In genomic region chr18:61448316-61448715, GRCh38 we compare ENCODE assay signal across 11 cellular contexts.
DNase-seq lines count a peak whose midpoint lies in the region; ATAC-seq lines count a peak whose summit lies in the region.
"Had no signal": no experiment of that assay in that cellular context is flagged by ENCODE, and none has a peak within 500 bp of the region (broad histone marks: within the 10 kb centered on the region; RNA-seq: fewer than 3 reads in every experiment).

No MANE protein-coding gene starts in this region.

- H3K36me3 Mint-ChIP-seq in naive B cell: peaks cover 0 to 8% of the 10 kb centered on the region in 2 donors
- H3K36me3 Mint-ChIP-seq in activated CD8-positive, alpha-beta memory T cell treated with anti-CD3 and anti-CD28 coated beads, Interleukin-2, amount 10 ng/mL, durations not matched to agents 7 days and 5 days: no peaks in the 10 kb centered on the region
- no peaks in the 10 kb centered on the region for H3K36me3 Mint-ChIP-seq in naive thymus-derived CD4-positive, alpha-beta T cell

- no peak overlapping the region for H3K4me3 Mint-ChIP-seq in naive B cell
- no peak overlapping the region for H3K4me3 Mint-ChIP-seq in activated CD8-positive, alpha-beta memory T cell treated with anti-CD3 and anti-CD28 coated beads, Interleukin-2, amount 10 ng/mL, durations not matched to agents 7 days and 5 days
- no peak overlapping the region for H3K4me3 Mint-ChIP-seq in naive thymus-derived CD4-positive, alpha-beta T cell

- H3K4me1 Mint-ChIP-seq in naive B cell: peaks cover 12 to 15% (median 13%) of the 10 kb centered on the region in 3 donors
- H3K4me1 Mint-ChIP-seq in activated CD8-positive, alpha-beta memory T cell treated with anti-CD3 and anti-CD28 coated beads, Interleukin-2, amount 10 ng/mL, durations not matched to agents 7 days and 5 days: no peaks in the 10 kb centered on the region
- no peaks in the 10 kb centered on the region for H3K4me1 Mint-ChIP-seq in naive thymus-derived CD4-positive, alpha-beta T cell

- H3K9me3 ChIP-seq in naive thymus-derived CD4-positive, alpha-beta T cell (ENCODE audit: control insufficient read depth in 2 of 3, low read length in 3 of 3): no peaks in the 10 kb centered on the region
- H3K9me3 ChIP-seq: ascending aorta, right lobe of liver, tibial artery had no signal

- CTCF ChIA-PET in activated CD8-positive, alpha-beta memory T cell treated with anti-CD3 and anti-CD28 coated beads, Interleukin-2, amount 10 ng/mL, durations not matched to agents 7 days and 5 days (lab: Charles Lee): no interaction called here
- CTCF ChIA-PET in naive thymus-derived CD4-positive, alpha-beta T cell (lab: Charles Lee): no interaction called here

- H3K4me1 ChIP-seq in naive thymus-derived CD4-positive, alpha-beta T cell (ENCODE audit: control insufficient read depth in 2 of 2, insufficient read depth in 2 of 2, low read length in 2 of 2): no peaks in the 10 kb centered on the region
- H3K4me1 ChIP-seq: ascending aorta, right lobe of liver, tibial artery had no signal

- peaks cover 0 to 3% of the 10 kb centered on the region in 2 donors for H3K27me3 ChIP-seq in naive thymus-derived CD4-positive, alpha-beta T cell (ENCODE audit: control insufficient read depth in 2 of 2, insufficient read depth in 2 of 2, low read length in 2 of 2)
- H3K27me3 ChIP-seq: ascending aorta, right lobe of liver, tibial artery had no signal

- DNase-seq in naive B cell: peak; percentile 1
- DNase-seq in stimulated activated CD4-positive, alpha-beta T cell treated with anti-CD3 and anti-CD28 coated beads, Interleukin-12 subunit alpha, Interleukin-12 subunit beta, amount 100 ng/mL, for 4 hours: no peak
- no peak for DNase-seq in activated CD8-positive, alpha-beta memory T cell treated with anti-CD3 and anti-CD28 coated beads, Interleukin-2, amount 10 ng/mL, durations not matched to agents 7 days and 5 days
- DNase-seq in naive thymus-derived CD4-positive, alpha-beta T cell: no peak
- DNase-seq: NCI-H1436, right lobe of liver, tibial artery had no signal

- H3K4me3 ChIP-seq in naive thymus-derived CD4-positive, alpha-beta T cell (ENCODE audit: low read length): no peak overlapping the region
- H3K4me3 ChIP-seq: ascending aorta, right lobe of liver, tibial artery had no signal

- H3K36me3 ChIP-seq in naive thymus-derived CD4-positive, alpha-beta T cell (ENCODE audit: control insufficient read depth in 2 of 3, insufficient read depth in 3 of 3, low read length in 3 of 3): no peaks in the 10 kb centered on the region
- H3K36me3 ChIP-seq: ascending aorta, right lobe of liver, tibial artery had no signal

- ATAC-seq in GM19035 (IDR thresholded peaks at IDR 0.05; ENCODE audit: unreplicated experiment) (peak; percentile 62), GM21825 (IDR thresholded peaks at IDR 0.05; ENCODE audit: unreplicated experiment) (peak; percentile 92), HG03378 (IDR thresholded peaks at IDR 0.05; ENCODE audit: unreplicated experiment) (peak; percentile 97), naive B cell (ENCODE audit: low read depth in 2 of 2) (peak; percentile 89 to 94)
- no peak for ATAC-seq in activated CD8-positive, alpha-beta memory T cell treated with anti-CD3 and anti-CD28 coated beads, Interleukin-2, amount 10 ng/mL, durations not matched to agents 7 days and 5 days
- ATAC-seq in naive thymus-derived CD4-positive, alpha-beta T cell: no peak
- ATAC-seq: right lobe of liver had no signal

- peaks cover 0 to 11% (median 8%) of the 10 kb centered on the region in 3 donors for H3K27me3 Mint-ChIP-seq in naive B cell
- no peaks in the 10 kb centered on the region for H3K27me3 Mint-ChIP-seq in activated CD8-positive, alpha-beta memory T cell treated with anti-CD3 and anti-CD28 coated beads, Interleukin-2, amount 10 ng/mL, durations not matched to agents 7 days and 5 days
- peaks cover 0 to 16% (median 5%) of the 10 kb centered on the region in 5 donors for H3K27me3 Mint-ChIP-seq in naive thymus-derived CD4-positive, alpha-beta T cell

- no peak overlapping the region for H3K27ac ChIP-seq in naive thymus-derived CD4-positive, alpha-beta T cell (ENCODE audit: low read depth, low read length)
- H3K27ac ChIP-seq: ascending aorta, right lobe of liver, tibial artery had no signal

- intact Hi-C loops in naive thymus-derived CD4-positive, alpha-beta T cell (cut with micrococcal nuclease): no loop called here

- POLR2A ChIA-PET in naive thymus-derived CD4-positive, alpha-beta T cell (lab: Charles Lee): no interaction called here

- H3K9me3 Mint-ChIP-seq in naive B cell: peaks cover 5 to 17% (median 14%) of the 10 kb centered on the region in 7 donors
- H3K9me3 Mint-ChIP-seq in activated CD8-positive, alpha-beta memory T cell treated with anti-CD3 and anti-CD28 coated beads, Interleukin-2, amount 10 ng/mL, durations not matched to agents 7 days and 5 days (ENCODE audit: low read depth): no peaks in the 10 kb centered on the region
- peaks cover 0 to 9% (median 0%) of the 10 kb centered on the region in 11 donors for H3K9me3 Mint-ChIP-seq in naive thymus-derived CD4-positive, alpha-beta T cell

- H3K27ac Mint-ChIP-seq in naive B cell: peak overlapping the region in 2 of 6 donors; percentile 8 to 56
- H3K27ac Mint-ChIP-seq in activated CD8-positive, alpha-beta memory T cell treated with anti-CD3 and anti-CD28 coated beads, Interleukin-2, amount 10 ng/mL, durations not matched to agents 7 days and 5 days: no peak overlapping the region
- H3K27ac Mint-ChIP-seq in naive thymus-derived CD4-positive, alpha-beta T cell: no peak overlapping the region

Comparison
In these comparisons a context has a peak if more than half of its experiments do, and no peak if none do; other contexts are left out.
1. ATAC-seq: peak in GM19035 (single experiment), GM21825 (single experiment), HG03378 (single experiment) and naive B cell (2 of 2); none in activated CD8-positive, alpha-beta memory T cell treated with anti-CD3 and anti-CD28 coated beads, Interleukin-2, amount 10 ng/mL, durations not matched to agents 7 days and 5 days (single experiment) and naive thymus-derived CD4-positive, alpha-beta T cell (single experiment).